10 cellular contexts compared by ENCODE assay signal in genomic region chr4:108169639-108170038, GRCh38. TPM values are rescaled to one million over a fixed set of nuclear protein-coding genes. Genes with fewer than 3 reads are reported as not detected.
DNase-seq lines count a peak whose midpoint lies in the region; ATAC-seq and TF ChIP-seq lines count a peak whose summit lies in the region.
"Had no signal": no experiment of that assay in that cellular context is flagged by ENCODE, and none has a peak within 500 bp of the region (broad histone marks: within the 10 kb centered on the region; RNA-seq: fewer than 3 reads in every experiment).

No MANE protein-coding gene starts in this region.

- no peaks in the 10 kb centered on the region for H3K9me2 ChIP-seq in PC-9 (ENCODE audit: insufficient read depth)

- no peak overlapping the region for H3K9ac ChIP-seq in endodermal cell (ENCODE audit: extremely low read depth, low read length, poor library complexity, severe bottlenecking)
- no peak overlapping the region for H3K9ac ChIP-seq in smooth muscle cell (ENCODE audit: low read depth)

- intact Hi-C loops in PC-9 (cut with micrococcal nuclease; ENCODE audit: unreplicated experiment), result no loop called here

- peaks cover 10 to 17% of the 10 kb centered on the region in 2 donors for H3K36me3 Mint-ChIP-seq in activated T-cell treated with anti-CD3 and anti-CD28 coated beads, Interleukin-2, amount 50 U/mL, for 72 hours (ENCODE audit: insufficient read depth in 2 of 2)
- no peaks in the 10 kb centered on the region for H3K36me3 Mint-ChIP-seq in endodermal cell (ENCODE audit: low read depth)

- ATAC-seq in activated T-cell treated with anti-CD3 and anti-CD28 coated beads, Interleukin-2, amount 50 U/mL, for 72 hours (replicated peaks in 1 of 2), result no peak
- ATAC-seq in GM21390 (IDR thresholded peaks at IDR 0.05; ENCODE audit: unreplicated experiment), result no peak

- H3K27ac ChIP-seq in PC-9, result no peak overlapping the region
- no peak overlapping the region for H3K27ac ChIP-seq in endodermal cell (ENCODE audit: low read depth, low read length)
- H3K27ac ChIP-seq in smooth muscle cell (ENCODE audit: low read depth), result peak overlapping the region; percentile 86

- CTCF ChIA-PET in PC-9 (lab: Charles Lee), result no interaction called here

- H3K4me1 ChIP-seq in PC-9 (replicated peaks; ENCODE audit: insufficient read depth) (peaks cover 5% of the 10 kb centered on the region; the same call in 1 of the 2 replicates), endodermal cell (ENCODE audit: control insufficient read depth, insufficient read depth, low read length) (peaks cover 11% of the 10 kb centered on the region), smooth muscle cell (ENCODE audit: low read depth) (peaks cover 48% of the 10 kb centered on the region)

- DNase-seq in activated T-cell treated with anti-CD3 and anti-CD28 coated beads, Interleukin-2, amount 50 U/mL, for 72 hours, result no peak
- no peak for DNase-seq in activated T-cell treated with anti-CD3 and anti-CD28 coated beads for 4 hours
- DNase-seq in PC-9, result no peak
- no peak for DNase-seq in endodermal cell
- no peak for DNase-seq in smooth muscle cell (lab: John Stamatoyannopoulos, UW; ENCODE audit: unreplicated experiment)
- no peak for DNase-seq in pons (ENCODE audit: low spot score)
- DNase-seq in 8988T, result no peak
- DNase-seq: NCI-H446 treated with DMSO at 0.1 percent for 48 hours, RPMI8226 had no signal

- H3F3A ChIP-seq in PC-9 (ENCODE audit: insufficient read depth, low read depth) (no peaks in the 10 kb centered on the region), smooth muscle cell (ENCODE audit: low read depth) (peaks cover 16% of the 10 kb centered on the region)

- 0 to 17% methylated on average over 2 to 8 of the region's 9 CpGs for WGBS in endodermal cell (ENCODE audit: insufficient coverage in 1 of 2, insufficient read length in 1 of 2), 2 experiments
- 23% methylated on average over 9 of the region's 9 CpGs for WGBS in smooth muscle cell (ENCODE audit: low lambda C conversion rate)

- no peaks in the 10 kb centered on the region for H3K79me2 ChIP-seq in PC-9 (ENCODE audit: low read depth)
- peaks cover 30% of the 10 kb centered on the region for H3K79me2 ChIP-seq in smooth muscle cell (ENCODE audit: low read depth)

- H3K9me3 Mint-ChIP-seq in activated T-cell treated with anti-CD3 and anti-CD28 coated beads, Interleukin-2, amount 50 U/mL, for 72 hours, result no peaks in the 10 kb centered on the region
- no peaks in the 10 kb centered on the region for H3K9me3 Mint-ChIP-seq in endodermal cell

- H3K4me3 ChIP-seq in PC-9 (no peak overlapping the region), endodermal cell (ENCODE audit: low read length) (no peak overlapping the region), smooth muscle cell (peak overlapping the region; percentile 87)

- TF ChIP-seq CTCF in PC-9 (conservative IDR thresholded peaks at IDR 0.05) (no peak), endodermal cell (conservative IDR thresholded peaks at IDR 0.05) (no peak), smooth muscle cell (IDR thresholded peaks at IDR 0.05; ENCODE audit: borderline replicate concordance, insufficient read depth, poor library complexity, severe bottlenecking) (no peak)

- POLR2A ChIA-PET in PC-9 (lab: Charles Lee; ENCODE audit: unreplicated experiment), result no interaction called here

- peak overlapping the region; percentile 44 for H3K27ac Mint-ChIP-seq in activated T-cell treated with anti-CD3 and anti-CD28 coated beads, Interleukin-2, amount 50 U/mL, for 72 hours
- no peak overlapping the region for H3K27ac Mint-ChIP-seq in endodermal cell

- H3K27me3 ChIP-seq in PC-9 (ENCODE audit: insufficient read depth, low read depth) (no peaks in the 10 kb centered on the region), endodermal cell (ENCODE audit: control insufficient read depth, insufficient read depth, low read length, poor library complexity, severe bottlenecking) (peaks cover 100% of the 10 kb centered on the region), smooth muscle cell (ENCODE audit: low read depth) (no peaks in the 10 kb centered on the region)

- H3K4me1 Mint-ChIP-seq in activated T-cell treated with anti-CD3 and anti-CD28 coated beads, Interleukin-2, amount 50 U/mL, for 72 hours (ENCODE audit: low read depth), result peaks cover 53% of the 10 kb centered on the region
- H3K4me1 Mint-ChIP-seq in endodermal cell, result peaks cover 24% of the 10 kb centered on the region

- peak overlapping the region; percentile 100 for H3K4me3 Mint-ChIP-seq in activated T-cell treated with anti-CD3 and anti-CD28 coated beads, Interleukin-2, amount 50 U/mL, for 72 hours
- H3K4me3 Mint-ChIP-seq in endodermal cell, result peak overlapping the region; percentile 67

- H3K27me3 Mint-ChIP-seq in activated T-cell treated with anti-CD3 and anti-CD28 coated beads, Interleukin-2, amount 50 U/mL, for 72 hours (ENCODE audit: low read depth), result peaks cover 8% of the 10 kb centered on the region
- H3K27me3 Mint-ChIP-seq in endodermal cell (ENCODE audit: insufficient read depth), result peaks cover 94% of the 10 kb centered on the region

- H3K4me2 ChIP-seq in PC-9 (peak overlapping the region; percentile 85; the same call in 1 of the 2 replicates), smooth muscle cell (peak overlapping the region; percentile 98)

- BruUV-seq in PC-9 (replicated peaks; lab: Mats Ljungman, UMichigan), result no TSS peak

- H4K20me1 ChIP-seq in PC-9 (ENCODE audit: insufficient read depth), result no peaks in the 10 kb centered on the region
- peaks cover 21% of the 10 kb centered on the region for H4K20me1 ChIP-seq in smooth muscle cell (ENCODE audit: low read depth)

- H3K36me3 ChIP-seq in PC-9 (ENCODE audit: low read depth) (no peaks in the 10 kb centered on the region), endodermal cell (ENCODE audit: control insufficient read depth, insufficient read depth, low read length) (no peaks in the 10 kb centered on the region), smooth muscle cell (ENCODE audit: low read depth) (no peaks in the 10 kb centered on the region)

- H2AFZ ChIP-seq in PC-9 (no peak overlapping the region), smooth muscle cell (ENCODE audit: low read depth) (no peak overlapping the region)

- no peaks in the 10 kb centered on the region for H3K9me3 ChIP-seq in PC-9 (ENCODE audit: insufficient read depth, low read depth)
- no peaks in the 10 kb centered on the region for H3K9me3 ChIP-seq in endodermal cell (ENCODE audit: control insufficient read depth, low read length)
- no peaks in the 10 kb centered on the region for H3K9me3 ChIP-seq in smooth muscle cell (replicated peaks; ENCODE audit: low read depth)

RNA-seq across cellular contexts. Expression of gene LEF1, which starts 0.9 kb away (rescaled TPM):
- total RNA-seq in activated T-cell treated with anti-CD3 and anti-CD28 coated beads, Interleukin-2, amount 50 U/mL, for 72 hours, result 100 to 1,000 TPM; 130 to 175 TPM
- total RNA-seq in PC-9 (2021) (2.8 and 3.4 TPM in 2 replicates), endodermal cell (1 to 10 TPM in 1 of 2 donors, under 1 TPM in 1; 0.95 to 1.6 TPM), smooth muscle cell (82.1 and 96.2 TPM in 2 replicates)
- 64.3 TPM for polyA plus RNA-seq in endodermal cell (2013, experiment 1 of 2)
- 58.7 TPM for polyA plus RNA-seq in endodermal cell (2013, experiment 2 of 2)
- polyA plus RNA-seq in smooth muscle cell, result 66.9 and 87.3 TPM in 2 replicates

Comparison
In these comparisons a context has a peak if more than half of its experiments do, and no peak if none do; other contexts are left out.
1. RNA of gene LEF1, which starts 0.9 kb away (total RNA-seq): 130 to 175 TPM in activated T-cell treated with anti-CD3 and anti-CD28 coated beads, Interleukin-2, amount 50 U/mL, for 72 hours and 82.1 to 96.2 TPM in smooth muscle cell; 2.8 to 3.4 TPM in PC-9 and 0.95 to 1.6 TPM in endodermal cell; every median in the first group is over 10 times any median in the second.